In the genomic region with DNA sequence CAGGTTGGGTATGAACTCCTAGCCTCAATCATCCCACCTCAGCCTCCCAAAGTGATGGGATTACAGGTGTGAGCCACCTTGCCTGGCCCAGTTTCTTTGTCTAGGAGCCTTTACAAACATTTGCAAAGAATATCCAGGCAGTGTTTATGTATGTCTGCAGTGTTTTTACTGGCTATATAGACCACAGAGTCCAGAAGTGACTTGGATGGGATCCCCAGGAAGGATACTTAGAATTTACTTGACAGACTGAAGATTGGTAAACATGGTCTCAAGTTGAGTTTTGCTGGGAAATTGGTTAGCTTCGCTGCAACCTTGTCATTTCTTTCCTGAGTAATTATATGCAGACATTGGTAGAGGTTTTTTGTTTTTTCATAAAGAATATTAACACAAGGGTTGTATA, we compare ENCODE assay signal across 24 cellular contexts. TPM values are rescaled to one million over a fixed set of nuclear protein-coding genes. Genes with fewer than 3 reads are reported as not detected.
DNase-seq lines count a peak whose midpoint lies in the region; ATAC-seq and TF ChIP-seq lines count a peak whose summit lies in the region.
"Had no signal": no experiment of that assay in that cellular context is flagged by ENCODE, and none has a peak within 500 bp of the region (broad histone marks: within the 10 kb centered on the region; RNA-seq: fewer than 3 reads in every experiment).

No MANE protein-coding gene starts in this region.

- no peak for TF ChIP-seq POLR2A in vagina (IDR thresholded peaks at IDR 0.05)

- no peak for TF ChIP-seq CTCF in left ventricle myocardium inferior (IDR thresholded peaks at IDR 0.05; ENCODE audit: borderline replicate concordance)
- TF ChIP-seq CTCF in vagina (IDR thresholded peaks at IDR 0.05): no peak

- intact Hi-C loops in left ventricle myocardium inferior (cut with micrococcal nuclease) (no loop called here), right cardiac atrium (cut with DNase I) (loop anchor here in 2 of 4 donors (5.0 kb wide), 2 partner anchors 33 to 173 kb away; no protein-coding TSS in a partner anchor), vagina (cut with DNase I) (no loop called here)

- H3K27me3 ChIP-seq in left ventricle myocardium inferior (ENCODE audit: low read depth) (no peaks in the 10 kb centered on the region), right cardiac atrium (ENCODE audit: control insufficient read depth, insufficient read depth) (no peaks in the 10 kb centered on the region), HUES48 (ENCODE audit: control insufficient read depth, insufficient read depth, low read length) (no peaks in the 10 kb centered on the region), mesenchymal stem cell (ENCODE audit: control insufficient read depth in 1 of 2, insufficient read depth in 1 of 2, low read length in 2 of 2) (no peaks in the 10 kb centered on the region), vagina (no peaks in the 10 kb centered on the region)
- H3K27me3 ChIP-seq: ascending aorta, tibial artery had no signal

- no peak overlapping the region for H2BK5ac ChIP-seq in mesenchymal stem cell (ENCODE audit: low read depth, low read length, poor library complexity, severe bottlenecking)

- peaks cover 58% of the 10 kb centered on the region for H3K4me1 ChIP-seq in left ventricle myocardium inferior
- H3K4me1 ChIP-seq in right cardiac atrium (ENCODE audit: control insufficient read depth, insufficient read depth, low read length): peaks cover 32% of the 10 kb centered on the region
- H3K4me1 ChIP-seq in HUES48 (ENCODE audit: control insufficient read depth, insufficient read depth, low read length): peaks cover 89% of the 10 kb centered on the region
- peaks cover 24% of the 10 kb centered on the region for H3K4me1 ChIP-seq in mesenchymal stem cell (ENCODE audit: control insufficient read depth, insufficient read depth, low read depth, low read length)
- peaks cover 55% of the 10 kb centered on the region for H3K4me1 ChIP-seq in vagina

- H3K4ac ChIP-seq in mesenchymal stem cell (ENCODE audit: low read depth in 1 of 2, low read length in 2 of 2): no peak overlapping the region

- no peak overlapping the region for H3K4me2 ChIP-seq in mesenchymal stem cell (ENCODE audit: low read length, poor library complexity, severe bottlenecking)
- H3K4me2 ChIP-seq: PC-9 had no signal

- no peak overlapping the region for H4K91ac ChIP-seq in mesenchymal stem cell (ENCODE audit: low read length)

- DNase-seq in left ventricle myocardium inferior: no peak
- no peak for DNase-seq in right cardiac atrium
- DNase-seq in mesenchymal stem cell: no peak
- DNase-seq in vagina (ENCODE audit: extremely low spot score in 2 of 2): no peak
- no peak for DNase-seq in NCI-H146 treated with DMSO at 0.1 percent for 48 hours (lab: John Stamatoyannopoulos, UW; ENCODE audit: unreplicated experiment)
- no peak for DNase-seq in T-helper 9 cell
- DNase-seq: activated CD8-positive, alpha-beta memory T cell treated with anti-CD3 and anti-CD28 coated beads, Interleukin-2, amount 10 ng/mL, durations not matched to agents 7 days and 5 days; activated effector memory CD4-positive, alpha-beta T cell treated with Interleukin-2 at 50 U/mL for 16 hours; activated naive CD8-positive, alpha-beta T cell treated with anti-CD3 and anti-CD28 coated beads, Interleukin-2, amount 10 ng/mL, durations not matched to agents 7 days and 5 days; C1 segment of cervical spinal cord; DND-41; endodermal cell; foreskin fibroblast; GOT3; NCI-H1092; NCI-H187 treated with DMSO at 0.1 percent for 48 hours; NCI-H2171 treated with DMSO at 0.1 percent for 48 hours; NCI-H524; nucleus accumbens; PC-9; tibial artery had no signal

- H3K23ac ChIP-seq in mesenchymal stem cell (ENCODE audit: low read length in 2 of 2): no peak overlapping the region

- 83% methylated on average over 1 of the region's 1 CpG for WGBS in right cardiac atrium
- WGBS in mesenchymal stem cell: 57% methylated on average over 1 of the region's 1 CpG

- H3K4me3 ChIP-seq in left ventricle myocardium inferior (no peak overlapping the region), right cardiac atrium (ENCODE audit: low read length) (no peak overlapping the region), HUES48 (ENCODE audit: low read depth, low read length) (no peak overlapping the region; the same call in 1 of the 2 replicates), mesenchymal stem cell (ENCODE audit: insufficient read depth in 1 of 2, low read depth in 1 of 2, low read length in 2 of 2) (no peak overlapping the region), vagina (no peak overlapping the region)
- H3K4me3 ChIP-seq: ascending aorta, PC-9, tibial artery had no signal

- H3K27ac ChIP-seq in left ventricle myocardium inferior (replicated peaks) (peak overlapping the region; percentile 80), right cardiac atrium (ENCODE audit: low read length) (no peak overlapping the region), HUES48 (ENCODE audit: low read depth, low read length) (peak overlapping the region; percentile 95), mesenchymal stem cell (ENCODE audit: low read length, poor library complexity, severe bottlenecking) (no peak overlapping the region), vagina (peak overlapping the region; percentile 46)
- H3K27ac ChIP-seq: PC-9, tibial artery had no signal

- H2BK15ac ChIP-seq in mesenchymal stem cell (ENCODE audit: low read depth, poor library complexity, severe bottlenecking): no peak overlapping the region

- H2AK5ac ChIP-seq in mesenchymal stem cell (ENCODE audit: low read length, severe bottlenecking): no peak overlapping the region

- no peak overlapping the region for H4K8ac ChIP-seq in mesenchymal stem cell (ENCODE audit: low read length)

- peaks cover 19% of the 10 kb centered on the region for H3K79me1 ChIP-seq in mesenchymal stem cell (replicated peaks; ENCODE audit: low read length, poor library complexity, severe bottlenecking)

- H3K9me3 ChIP-seq in left ventricle myocardium inferior (replicated peaks) (no peaks in the 10 kb centered on the region), right cardiac atrium (ENCODE audit: control insufficient read depth, low read length) (no peaks in the 10 kb centered on the region), HUES48 (ENCODE audit: control insufficient read depth, insufficient read depth, low read length) (no peaks in the 10 kb centered on the region), mesenchymal stem cell (ENCODE audit: control insufficient read depth, low read length) (no peaks in the 10 kb centered on the region), vagina (no peaks in the 10 kb centered on the region)
- H3K9me3 ChIP-seq: ascending aorta, tibial artery had no signal

- no peak for ATAC-seq in right cardiac atrium
- ATAC-seq: activated CD8-positive, alpha-beta memory T cell treated with anti-CD3 and anti-CD28 coated beads, Interleukin-2, amount 10 ng/mL, durations not matched to agents 7 days and 5 days; Right ventricle myocardium inferior had no signal

- H2BK12ac ChIP-seq in mesenchymal stem cell (ENCODE audit: low read length in 2 of 2): no peak overlapping the region

- H3K36me3 ChIP-seq in left ventricle myocardium inferior (no peaks in the 10 kb centered on the region), HUES48 (ENCODE audit: control insufficient read depth, insufficient read depth, low read length) (peaks cover 25% of the 10 kb centered on the region), mesenchymal stem cell (ENCODE audit: control insufficient read depth in 1 of 2, insufficient read depth in 2 of 2, low read depth in 1 of 2, low read length in 2 of 2) (no peaks in the 10 kb centered on the region), vagina (no peaks in the 10 kb centered on the region)
- H3K36me3 ChIP-seq: ascending aorta, tibial artery had no signal

- H3K9ac ChIP-seq in HUES48 (ENCODE audit: low read depth, low read length) (no peak overlapping the region), mesenchymal stem cell (ENCODE audit: low read length) (peak overlapping the region; percentile 8)

- H3K14ac ChIP-seq in mesenchymal stem cell (ENCODE audit: low read length in 2 of 2): no peak overlapping the region

- no peak overlapping the region for H2BK120ac ChIP-seq in mesenchymal stem cell (ENCODE audit: low read depth, low read length)

- no peak overlapping the region for H3K18ac ChIP-seq in mesenchymal stem cell (ENCODE audit: low read depth in 1 of 2, low read length in 2 of 2)

- H2AFZ ChIP-seq in mesenchymal stem cell (ENCODE audit: low read depth, low read length): no peak overlapping the region
- H2AFZ ChIP-seq: PC-9 had no signal

RNA-seq across cellular contexts. Expression of gene JARID2, which starts 23.8 kb away (rescaled TPM):
- total RNA-seq in left ventricle myocardium inferior: 6.5 TPM
- 10 to 100 TPM in 1 of 4 donors, 1 to 10 TPM in 3; 6.8 to 10.1 (median 9.4) TPM for total RNA-seq in right cardiac atrium
- 4.1 TPM for polyA plus RNA-seq in right cardiac atrium
- 10.5 TPM for polyA plus RNA-seq in mesenchymal stem cell (2013, experiment 1 of 2)
- polyA plus RNA-seq in mesenchymal stem cell (2013, experiment 2 of 2): 9.8 TPM
- 17.9 TPM for total RNA-seq in vagina

Comparison
In these comparisons a context has a peak if more than half of its experiments do, and no peak if none do; other contexts are left out.
1. H3K27ac ChIP-seq: peak in left ventricle myocardium inferior (single experiment), HUES48 (single experiment) and vagina (single experiment); none in right cardiac atrium (single experiment) and mesenchymal stem cell (single experiment).